8 cellular contexts compared by ENCODE assay signal in the genomic region with DNA sequence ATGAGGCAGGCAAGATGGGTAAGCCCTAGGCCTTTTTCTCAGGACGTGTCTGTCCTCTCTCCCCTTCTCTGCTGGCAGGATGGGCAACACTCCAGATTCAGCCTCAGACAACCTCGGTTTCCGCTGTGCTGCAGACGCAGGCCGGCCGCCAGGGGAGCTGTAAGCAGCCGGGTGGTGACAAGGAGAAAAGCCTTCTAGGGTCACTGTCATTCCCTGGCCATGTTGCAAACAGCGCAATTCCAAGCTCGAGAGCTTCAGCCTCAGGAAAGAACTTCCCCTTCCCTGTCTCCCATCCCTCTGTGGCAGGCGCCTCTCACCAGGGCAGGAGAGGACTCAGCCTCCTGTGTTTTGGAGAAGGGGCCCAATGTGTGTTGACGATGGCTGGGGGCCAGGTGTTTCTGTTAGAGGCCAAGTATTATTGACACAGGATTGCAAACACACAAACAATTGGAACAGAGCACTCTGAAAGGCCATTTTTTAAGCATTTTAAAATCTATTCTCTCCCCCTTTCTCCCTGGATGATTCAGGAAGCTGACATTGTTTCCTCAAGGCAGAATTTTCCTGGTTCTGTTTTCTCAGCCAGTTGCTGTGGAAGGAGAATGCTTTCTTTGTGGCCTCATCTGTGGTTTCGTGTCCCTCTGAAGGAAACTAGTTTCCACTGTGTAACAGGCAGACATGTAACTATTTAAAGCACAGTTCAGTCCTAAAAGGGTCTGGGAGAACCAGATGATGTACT. TPM values are rescaled to one million over a fixed set of nuclear protein-coding genes. Genes with fewer than 3 reads are reported as not detected.
DNase-seq lines count a peak whose midpoint lies in the region; ATAC-seq and TF ChIP-seq lines count a peak whose summit lies in the region.

No MANE protein-coding gene starts in this region.

- no peak for ATAC-seq in activated naive CD4-positive, alpha-beta T cell treated with anti-CD3 and anti-CD28 coated beads, Interleukin-2, amount 50 U/mL, for 72 hours
- ATAC-seq in right lobe of liver (peak; percentile 84 to 92 (median 86)), HG02973 (IDR thresholded peaks at IDR 0.05; ENCODE audit: unreplicated experiment) (no peak)

- H3K4me1 Mint-ChIP-seq in activated naive CD4-positive, alpha-beta T cell treated with anti-CD3 and anti-CD28 coated beads for 36 hours (ENCODE audit: low read depth): peaks cover 2% of the 10 kb centered on the region

- H3K9ac ChIP-seq in mammary epithelial cell (ENCODE audit: insufficient read depth, low read length): no peak overlapping the region

- in situ Hi-C loops in mammary epithelial cell (cut with MboI; ENCODE audit: low sequenced_read_pairs in 2 of 2): loop anchor here in 1 of 2 donors (10.0 kb wide), 1 partner anchor 435 kb away; no protein-coding TSS in a partner anchor

- H3K27ac ChIP-seq in mammary epithelial cell (ENCODE audit: insufficient read depth, low read depth, low read length) (no peak overlapping the region), right lobe of liver (peak overlapping the region in 2 of 3 donors; percentile 67 to 71), vagina (peak overlapping the region; percentile 44)

- no peaks in the 10 kb centered on the region for H3K79me2 ChIP-seq in mammary epithelial cell (ENCODE audit: insufficient read depth, low read length)

- H3K4me2 ChIP-seq in mammary epithelial cell (ENCODE audit: insufficient read depth, low read depth, low read length): no peak overlapping the region

- no peak overlapping the region for H3K4me3 Mint-ChIP-seq in activated naive CD4-positive, alpha-beta T cell treated with anti-CD3 and anti-CD28 coated beads for 36 hours

- TF ChIP-seq POLR2A in right lobe of liver (IDR thresholded peaks at IDR 0.05) (no peak), vagina (IDR thresholded peaks at IDR 0.05) (no peak)

- 43% methylated on average over 6 of the region's 12 CpGs for WGBS in mammary epithelial cell (ENCODE audit: low coverage, missing lambda C conversion rate)
- WGBS in right lobe of liver (ENCODE audit: insufficient coverage, low coverage, low lambda C conversion rate, missing lambda C conversion rate): 13% methylated on average over 6 of the region's 12 CpGs

- H3K27me3 Mint-ChIP-seq in activated naive CD4-positive, alpha-beta T cell treated with anti-CD3 and anti-CD28 coated beads for 36 hours (ENCODE audit: low read depth): no peaks in the 10 kb centered on the region

- BruUV-seq in mammary epithelial cell (replicated peaks; lab: Mats Ljungman, UMichigan): no TSS peak

- no peaks in the 10 kb centered on the region for H3K9me3 Mint-ChIP-seq in activated naive CD4-positive, alpha-beta T cell treated with anti-CD3 and anti-CD28 coated beads, Interleukin-2, amount 50 U/mL, for 72 hours
- no peaks in the 10 kb centered on the region for H3K9me3 Mint-ChIP-seq in activated naive CD4-positive, alpha-beta T cell treated with anti-CD3 and anti-CD28 coated beads for 36 hours

- CTCF ChIA-PET in mammary epithelial cell (lab: Charles Lee; ENCODE audit: low non-redundant PET): no interaction called here
- CTCF ChIA-PET in activated naive CD4-positive, alpha-beta T cell treated with anti-CD3 and anti-CD28 coated beads for 36 hours (lab: Charles Lee): interaction anchor here (1.4 kb wide), 1 partner anchor 14 kb away, joined by 4 read pairs; no protein-coding TSS in a partner anchor

- H3K27ac Mint-ChIP-seq in activated naive CD4-positive, alpha-beta T cell treated with anti-CD3 and anti-CD28 coated beads, Interleukin-2, amount 50 U/mL, for 72 hours: peak overlapping the region; percentile 66 to 84
- no peak overlapping the region for H3K27ac Mint-ChIP-seq in activated naive CD4-positive, alpha-beta T cell treated with anti-CD3 and anti-CD28 coated beads for 36 hours

- peak in 1 of 2 donors; percentile 40 for DNase-seq in activated naive CD4-positive, alpha-beta T cell treated with anti-CD3 and anti-CD28 coated beads, Interleukin-2, amount 50 U/mL, for 72 hours (ENCODE audit: low spot score in 2 of 2)
- DNase-seq in activated naive CD4-positive, alpha-beta T cell (lab: John Stamatoyannopoulos, UW): no peak
- DNase-seq in mammary epithelial cell (no peak), right lobe of liver (peak; percentile 83 to 91 (median 86)), vagina (ENCODE audit: extremely low spot score in 2 of 2) (no peak)
- DNase-seq in activated naive CD4-positive, alpha-beta T cell treated with anti-CD3 and anti-CD28 coated beads for 36 hours: no peak
- DNase-seq in activated CD8-positive, alpha-beta memory T cell treated with anti-CD3 and anti-CD28 coated beads, Interleukin-2, amount 50 U/mL, for 4 hours: no peak

- H3K36me3 ChIP-seq in mammary epithelial cell (ENCODE audit: insufficient read depth, low read length) (peaks cover 9% of the 10 kb centered on the region), right lobe of liver (no peaks in the 10 kb centered on the region), vagina (peaks cover 0 to 21% of the 10 kb centered on the region in 2 donors)

- H4K20me1 ChIP-seq in mammary epithelial cell (ENCODE audit: insufficient read depth, low read length): no peaks in the 10 kb centered on the region

- no peak overlapping the region for H3K4me3 ChIP-seq in mammary epithelial cell (replicated peaks in 1 of 3; ENCODE audit: insufficient read depth in 1 of 3, low read depth in 2 of 3, low read length in 3 of 3)
- H3K4me3 ChIP-seq in right lobe of liver: no peak overlapping the region
- H3K4me3 ChIP-seq in vagina: no peak overlapping the region

- TF ChIP-seq CTCF in mammary epithelial cell (conservative IDR thresholded peaks at IDR 0.05 in 1 of 2, IDR thresholded peaks at IDR 0.05 in 1 of 2; ENCODE audit: extremely low read depth in 1 of 2, insufficient read depth in 1 of 2, low read depth in 1 of 2, low read length in 2 of 2) (peak; percentile 32 to 46), right lobe of liver (IDR thresholded peaks at IDR 0.05) (peak; percentile 63 to 78 (median 70)), vagina (IDR thresholded peaks at IDR 0.05) (peak in 1 of 3 experiments; percentile 24)

- H3K36me3 Mint-ChIP-seq in activated naive CD4-positive, alpha-beta T cell treated with anti-CD3 and anti-CD28 coated beads, Interleukin-2, amount 50 U/mL, for 72 hours: peaks cover 0 to 5% of the 10 kb centered on the region in 2 donors
- peaks cover 26% of the 10 kb centered on the region for H3K36me3 Mint-ChIP-seq in activated naive CD4-positive, alpha-beta T cell treated with anti-CD3 and anti-CD28 coated beads for 36 hours (ENCODE audit: low read depth)

- dilution Hi-C loops in mammary epithelial cell (cut with HindIII; ENCODE audit: low sequenced_read_pairs): no loop called here

- H3K27me3 ChIP-seq in mammary epithelial cell (ENCODE audit: insufficient read depth, low read length) (no peaks in the 10 kb centered on the region), right lobe of liver (no peaks in the 10 kb centered on the region), vagina (no peaks in the 10 kb centered on the region)

- no peak overlapping the region for H2AFZ ChIP-seq in mammary epithelial cell (ENCODE audit: low read depth, low read length)

- H3K9me3 ChIP-seq in mammary epithelial cell (replicated peaks; ENCODE audit: insufficient read depth, low read length): no peaks in the 10 kb centered on the region
- H3K9me3 ChIP-seq in right lobe of liver: no peaks in the 10 kb centered on the region
- no peaks in the 10 kb centered on the region for H3K9me3 ChIP-seq in vagina

- intact Hi-C loops in mammary epithelial cell (cut with micrococcal nuclease): no loop called here
- intact Hi-C loops in right lobe of liver (cut with DNase I): loop anchor here in 1 of 2 donors (10.0 kb wide), 1 partner anchor 75 kb away; no protein-coding TSS in a partner anchor
- intact Hi-C loops in vagina (cut with DNase I): loop anchor here (10.0 kb wide), 1 partner anchor 65 kb away; no protein-coding TSS in a partner anchor
- intact Hi-C loops in activated naive CD4-positive, alpha-beta T cell treated with anti-CD3 and anti-CD28 coated beads for 36 hours (cut with micrococcal nuclease): no loop called here

- H3K4me1 ChIP-seq in mammary epithelial cell (ENCODE audit: insufficient read depth, low read length) (peaks cover 3% of the 10 kb centered on the region), right lobe of liver (peaks cover 0 to 44% (median 13%) of the 10 kb centered on the region in 4 donors), vagina (peaks cover 23% of the 10 kb centered on the region)

RNA-seq across cellular contexts. Expression of gene PHKG1, which starts 13.1 kb away (rescaled TPM):
- 1 to 10 TPM; 4.1 to 9.4 TPM for total RNA-seq in activated naive CD4-positive, alpha-beta T cell treated with anti-CD3 and anti-CD28 coated beads, Interleukin-2, amount 50 U/mL, for 72 hours
- total RNA-seq in mammary epithelial cell (under 1 TPM; 0.28 to 0.33 TPM), right lobe of liver (1 to 10 TPM in 1 of 6 experiments, under 1 TPM in 4, not detected in 1; 0.12 to 1.6 (median 0.20) TPM), vagina (not detected)
- polyA plus RNA-seq in mammary epithelial cell: 0.37 TPM
- polyA minus RNA-seq in mammary epithelial cell: 4.6 TPM
- 1 to 10 TPM; 3.6 to 3.8 TPM for total RNA-seq in activated naive CD4-positive, alpha-beta T cell treated with anti-CD3 and anti-CD28 coated beads for 36 hours

RNA-seq across cellular contexts. Expression of gene SUMF2, which starts 15.5 kb away (rescaled TPM):
- total RNA-seq in activated naive CD4-positive, alpha-beta T cell treated with anti-CD3 and anti-CD28 coated beads, Interleukin-2, amount 50 U/mL, for 72 hours: 100 to 1,000 TPM; 106 to 107 TPM
- total RNA-seq in mammary epithelial cell (100 to 1,000 TPM; 128 to 215 TPM), right lobe of liver (10 to 100 TPM; 76.9 to 92.4 (median 86.5) TPM), vagina (88.4 TPM)
- 101 TPM for polyA plus RNA-seq in mammary epithelial cell
- 122 TPM for polyA minus RNA-seq in mammary epithelial cell
- 100 to 1,000 TPM; 143 to 159 TPM for total RNA-seq in activated naive CD4-positive, alpha-beta T cell treated with anti-CD3 and anti-CD28 coated beads for 36 hours

RNA-seq across cellular contexts. Expression of gene CHCHD2, which starts 26.7 kb away (rescaled TPM):
- total RNA-seq in activated naive CD4-positive, alpha-beta T cell treated with anti-CD3 and anti-CD28 coated beads, Interleukin-2, amount 50 U/mL, for 72 hours: 100 to 1,000 TPM; 658 to 742 TPM
- 100 to 1,000 TPM; 197 to 352 TPM for total RNA-seq in mammary epithelial cell
- 417 TPM for polyA plus RNA-seq in mammary epithelial cell
- polyA minus RNA-seq in mammary epithelial cell: 87.3 TPM
- total RNA-seq in right lobe of liver: 100 to 1,000 TPM; 148 to 277 (median 174) TPM
- 306 TPM for total RNA-seq in vagina
- total RNA-seq in activated naive CD4-positive, alpha-beta T cell treated with anti-CD3 and anti-CD28 coated beads for 36 hours: 100 to 1,000 TPM; 793 TPM

RNA-seq across cellular contexts. Expression of gene CCT6A, which starts 28.1 kb away (rescaled TPM):
- total RNA-seq in activated naive CD4-positive, alpha-beta T cell treated with anti-CD3 and anti-CD28 coated beads, Interleukin-2, amount 50 U/mL, for 72 hours: 100 to 1,000 TPM; 173 to 236 TPM
- total RNA-seq in mammary epithelial cell (100 to 1,000 TPM; 126 to 169 TPM), right lobe of liver (10 to 100 TPM; 24.5 to 88.7 (median 45.6) TPM), vagina (82.0 TPM)
- polyA plus RNA-seq in mammary epithelial cell: 255 TPM
- 110 TPM for polyA minus RNA-seq in mammary epithelial cell
- 100 to 1,000 TPM; 225 to 231 TPM for total RNA-seq in activated naive CD4-positive, alpha-beta T cell treated with anti-CD3 and anti-CD28 coated beads for 36 hours

RNA-seq across cellular contexts. Expression of gene PSPH, which starts 28.4 kb away (rescaled TPM):
- 10 to 100 TPM in 1 of 2 donors, 1 to 10 TPM in 1; 7.7 to 21.1 TPM for total RNA-seq in activated naive CD4-positive, alpha-beta T cell treated with anti-CD3 and anti-CD28 coated beads, Interleukin-2, amount 50 U/mL, for 72 hours
- total RNA-seq in mammary epithelial cell (100 to 1,000 TPM in 1 of 2 donors, 10 to 100 TPM in 1; 54.7 to 191 TPM), right lobe of liver (10 to 100 TPM in 3 of 6 experiments, 1 to 10 TPM in 3; 5.3 to 32.2 (median 9.7) TPM), vagina (13.3 TPM)
- polyA plus RNA-seq in mammary epithelial cell: 37.3 TPM
- polyA minus RNA-seq in mammary epithelial cell: 52.7 TPM
- 10 to 100 TPM; 15.7 to 18.6 TPM for total RNA-seq in activated naive CD4-positive, alpha-beta T cell treated with anti-CD3 and anti-CD28 coated beads for 36 hours

Comparison
In these comparisons a context has a peak if more than half of its experiments do, and no peak if none do; other contexts are left out.
1. ATAC-seq: peak in right lobe of liver (4 of 4); none in activated naive CD4-positive, alpha-beta T cell treated with anti-CD3 and anti-CD28 coated beads, Interleukin-2, amount 50 U/mL, for 72 hours (0 of 2) and HG02973 (single experiment).
2. DNase-seq: peak in right lobe of liver (3 of 3); none in activated naive CD4-positive, alpha-beta T cell (0 of 4), mammary epithelial cell (single experiment), vagina (0 of 2), activated naive CD4-positive, alpha-beta T cell treated with anti-CD3 and anti-CD28 coated beads for 36 hours (single experiment) and activated CD8-positive, alpha-beta memory T cell treated with anti-CD3 and anti-CD28 coated beads, Interleukin-2, amount 50 U/mL, for 4 hours (single experiment).